In the genomic region with DNA sequence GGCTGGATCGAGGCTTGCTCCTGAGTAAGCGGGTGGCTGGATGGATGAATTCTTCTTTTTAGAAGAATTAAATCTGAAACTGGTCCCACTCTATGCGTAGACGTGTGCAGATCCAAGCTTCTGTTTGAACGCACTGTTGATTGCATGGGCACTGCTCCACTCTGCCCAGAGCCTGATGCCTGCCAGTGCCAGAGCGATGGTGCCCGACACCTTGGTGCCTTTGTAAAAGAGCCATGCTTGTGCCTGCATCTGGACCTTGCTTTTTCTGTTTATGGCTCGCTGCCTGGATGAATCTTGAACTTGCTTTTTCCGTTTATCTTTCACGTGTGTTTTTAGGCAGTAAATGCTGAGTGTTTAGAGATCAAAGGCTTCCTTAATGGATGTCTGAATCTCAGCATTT, we compare ENCODE assay signal across 16 cellular contexts. TPM values are rescaled to one million over a fixed set of nuclear protein-coding genes. Genes with fewer than 3 reads are reported as not detected.
A peak's percentile ranks its signal among the peaks of the same experiment; 100 is the strongest.
DNase-seq lines count a peak whose midpoint lies in the region; ATAC-seq and TF ChIP-seq lines count a peak whose summit lies in the region.
"Had no signal": no experiment of that assay in that cellular context is flagged by ENCODE, and none has a peak within 500 bp of the region (broad histone marks: within the 10 kb centered on the region; RNA-seq: fewer than 3 reads in every experiment).

No MANE protein-coding gene starts in this region.

- peaks cover 11% of the 10 kb centered on the region for H3K36me3 Mint-ChIP-seq in IgD-negative memory B cell
- peaks cover 56% of the 10 kb centered on the region for H3K36me3 Mint-ChIP-seq in activated CD8-positive, alpha-beta T cell treated with anti-CD3 and anti-CD28 coated beads, Interleukin-2, amount 10 ng/mL, durations not matched to agents 7 days and 5 days (ENCODE audit: low read depth)
- H3K36me3 Mint-ChIP-seq in stimulated activated effector memory CD8-positive, alpha-beta T cell treated with anti-CD3 and anti-CD28 coated beads, Interleukin-12 subunit alpha, Interleukin-12 subunit beta, amount 100 ng/mL, for 72 hours, result peaks cover 87% of the 10 kb centered on the region

- no peaks in the 10 kb centered on the region for H3K4me1 ChIP-seq in uterus

- TF ChIP-seq CTCF in lower leg skin (IDR thresholded peaks at IDR 0.05) (no peak), uterus (IDR thresholded peaks at IDR 0.05) (no peak)

- no peak for ATAC-seq in activated CD8-positive, alpha-beta T cell treated with anti-CD3 and anti-CD28 coated beads, Interleukin-2, amount 10 ng/mL, durations not matched to agents 7 days and 5 days
- ATAC-seq in stimulated activated effector memory CD8-positive, alpha-beta T cell treated with anti-CD3 and anti-CD28 coated beads, Interleukin-12 subunit alpha, Interleukin-12 subunit beta, amount 100 ng/mL, for 72 hours, result no peak
- ATAC-seq: sciatic nerve had no signal

- no peaks in the 10 kb centered on the region for H3K9me3 ChIP-seq in uterus
- H3K9me3 ChIP-seq: BLaER1 treated with 17β-estradiol and CSF1 and Interleukin-3, amounts not matched to agents 10 nM and 100 nM; neutrophil; tibial artery had no signal

- POLR2A ChIA-PET in activated CD8-positive, alpha-beta T cell treated with anti-CD3 and anti-CD28 coated beads, Interleukin-2, amount 10 ng/mL, durations not matched to agents 7 days and 5 days (lab: Charles Lee), result interaction anchor here (1.0 kb wide), 1 partner anchor 26 kb away, joined by 3 read pairs; no protein-coding TSS in a partner anchor

- H3K4me1 Mint-ChIP-seq in IgD-negative memory B cell, result peaks cover 16 to 30% (median 30%) of the 10 kb centered on the region in 3 donors
- H3K4me1 Mint-ChIP-seq in activated CD8-positive, alpha-beta T cell treated with anti-CD3 and anti-CD28 coated beads, Interleukin-2, amount 10 ng/mL, durations not matched to agents 7 days and 5 days (ENCODE audit: low read depth), result peaks cover 39% of the 10 kb centered on the region
- peaks cover 34% of the 10 kb centered on the region for H3K4me1 Mint-ChIP-seq in stimulated activated effector memory CD8-positive, alpha-beta T cell treated with anti-CD3 and anti-CD28 coated beads, Interleukin-12 subunit alpha, Interleukin-12 subunit beta, amount 100 ng/mL, for 72 hours

- H3K27me3 ChIP-seq in uterus, result no peaks in the 10 kb centered on the region
- H3K27me3 ChIP-seq: BLaER1 treated with 17β-estradiol and CSF1 and Interleukin-3, amounts not matched to agents 10 nM and 100 nM; neutrophil; tibial artery had no signal

- no peaks in the 10 kb centered on the region for H3K36me3 ChIP-seq in uterus

- 91 to 92% methylated on average over 10 of the region's 10 CpGs for WGBS in lower leg skin, 2 donors

- peak overlapping the region in 2 of 3 donors; percentile 11 to 61 for H3K27ac Mint-ChIP-seq in IgD-negative memory B cell
- H3K27ac Mint-ChIP-seq in activated CD8-positive, alpha-beta T cell treated with anti-CD3 and anti-CD28 coated beads, Interleukin-2, amount 10 ng/mL, durations not matched to agents 7 days and 5 days, result peak overlapping the region; percentile 57
- H3K27ac Mint-ChIP-seq in stimulated activated effector memory CD8-positive, alpha-beta T cell treated with anti-CD3 and anti-CD28 coated beads, Interleukin-12 subunit alpha, Interleukin-12 subunit beta, amount 100 ng/mL, for 72 hours, result peak overlapping the region; percentile 24
- H3K27ac Mint-ChIP-seq: activated naive CD8-positive, alpha-beta T cell treated with anti-CD3 and anti-CD28 coated beads, Interleukin-2, amount 10 ng/mL, durations not matched to agents 7 days and 5 days had no signal

- H3K4me3 ChIP-seq in lower leg skin (ENCODE audit: low read depth, poor library complexity, severe bottlenecking), result no peak overlapping the region
- H3K4me3 ChIP-seq in uterus, result no peak overlapping the region
- H3K4me3 ChIP-seq: BLaER1 treated with 17β-estradiol and CSF1 and Interleukin-3, amounts not matched to agents 10 nM and 100 nM; tibial artery had no signal

- no peaks in the 10 kb centered on the region for H3K27me3 Mint-ChIP-seq in IgD-negative memory B cell
- no peaks in the 10 kb centered on the region for H3K27me3 Mint-ChIP-seq in activated CD8-positive, alpha-beta T cell treated with anti-CD3 and anti-CD28 coated beads, Interleukin-2, amount 10 ng/mL, durations not matched to agents 7 days and 5 days (ENCODE audit: low read depth)
- H3K27me3 Mint-ChIP-seq: activated naive CD8-positive, alpha-beta T cell treated with anti-CD3 and anti-CD28 coated beads, Interleukin-2, amount 10 ng/mL, durations not matched to agents 7 days and 5 days had no signal

- peak; percentile 12 for DNase-seq in activated CD8-positive, alpha-beta T cell treated with anti-CD3 and anti-CD28 coated beads, Interleukin-2, amount 10 ng/mL, durations not matched to agents 7 days and 5 days
- DNase-seq in lower leg skin (ENCODE audit: low spot score in 2 of 2) (peak; percentile 5 to 42), uterus (no peak), NCI-H345 (lab: John Stamatoyannopoulos, UW) (no peak), NCI-H526 (lab: John Stamatoyannopoulos, UW) (no peak), NCI-H82 (lab: John Stamatoyannopoulos, UW) (no peak)
- DNase-seq in stimulated activated effector memory CD8-positive, alpha-beta T cell treated with anti-CD3 and anti-CD28 coated beads, Interleukin-12 subunit alpha, Interleukin-12 subunit beta, amount 100 ng/mL, for 72 hours (ENCODE audit: low spot score in 2 of 2), result no peak
- DNase-seq: activated naive CD8-positive, alpha-beta T cell treated with anti-CD3 and anti-CD28 coated beads, Interleukin-2, amount 10 ng/mL, durations not matched to agents 7 days and 5 days; KG1; NCI-H1105 treated with DMSO at 0.1 percent for 48 hours; stimulated activated CD4-positive, alpha-beta T cell treated with anti-CD3 and anti-CD28 coated beads, Interleukin-1b, Interleukin-23, amount 100 ng/mL, for 48 hours had no signal

- no peaks in the 10 kb centered on the region for H3K9me3 Mint-ChIP-seq in IgD-negative memory B cell
- no peaks in the 10 kb centered on the region for H3K9me3 Mint-ChIP-seq in activated CD8-positive, alpha-beta T cell treated with anti-CD3 and anti-CD28 coated beads, Interleukin-2, amount 10 ng/mL, durations not matched to agents 7 days and 5 days (ENCODE audit: insufficient read depth)
- no peaks in the 10 kb centered on the region for H3K9me3 Mint-ChIP-seq in stimulated activated effector memory CD8-positive, alpha-beta T cell treated with anti-CD3 and anti-CD28 coated beads, Interleukin-12 subunit alpha, Interleukin-12 subunit beta, amount 100 ng/mL, for 72 hours
- H3K9me3 Mint-ChIP-seq: activated naive CD8-positive, alpha-beta T cell treated with anti-CD3 and anti-CD28 coated beads, Interleukin-2, amount 10 ng/mL, durations not matched to agents 7 days and 5 days had no signal

- intact Hi-C loops in lower leg skin (cut with DNase I; ENCODE audit: low total_unique reads), result no loop called here
- intact Hi-C loops in uterus (cut with DNase I; ENCODE audit: low total_unique reads), result no loop called here

- no peak overlapping the region for H3K27ac ChIP-seq in uterus
- H3K27ac ChIP-seq: BLaER1 treated with 17β-estradiol and CSF1 and Interleukin-3, amounts not matched to agents 10 nM and 100 nM; neutrophil; tibial artery had no signal

- CTCF ChIA-PET in activated CD8-positive, alpha-beta T cell treated with anti-CD3 and anti-CD28 coated beads, Interleukin-2, amount 10 ng/mL, durations not matched to agents 7 days and 5 days (lab: Charles Lee), result interaction anchor here (1.2 kb wide), 1 partner anchor 9 kb away, joined by 5 read pairs; no protein-coding TSS in a partner anchor

- TF ChIP-seq POLR2A in lower leg skin (IDR thresholded peaks at IDR 0.05) (no peak), uterus (IDR thresholded peaks at IDR 0.05) (no peak)

- H3K4me3 Mint-ChIP-seq in IgD-negative memory B cell, result peak overlapping the region in 1 of 4 donors; percentile 57
- no peak overlapping the region for H3K4me3 Mint-ChIP-seq in activated CD8-positive, alpha-beta T cell treated with anti-CD3 and anti-CD28 coated beads, Interleukin-2, amount 10 ng/mL, durations not matched to agents 7 days and 5 days
- H3K4me3 Mint-ChIP-seq in stimulated activated effector memory CD8-positive, alpha-beta T cell treated with anti-CD3 and anti-CD28 coated beads, Interleukin-12 subunit alpha, Interleukin-12 subunit beta, amount 100 ng/mL, for 72 hours, result no peak overlapping the region
- H3K4me3 Mint-ChIP-seq: activated naive CD8-positive, alpha-beta T cell treated with anti-CD3 and anti-CD28 coated beads, Interleukin-2, amount 10 ng/mL, durations not matched to agents 7 days and 5 days had no signal

RNA-seq across cellular contexts. Expression of a gene that starts 15.0 kb away (rescaled TPM):
- polyA plus RNA-seq in IgD-negative memory B cell, result 12.2 TPM
- 1 to 10 TPM; 2.9 to 8.0 TPM for total RNA-seq in activated CD8-positive, alpha-beta T cell treated with anti-CD3 and anti-CD28 coated beads, Interleukin-2, amount 10 ng/mL, durations not matched to agents 7 days and 5 days
- 10 to 100 TPM in 3 of 4 donors, 1 to 10 TPM in 1; 3.0 to 21.6 (median 13.2) TPM for total RNA-seq in lower leg skin
- total RNA-seq in uterus, result 1 to 10 TPM in 3 of 4 donors, not detected in 1; 5.2 to 9.1 (median 6.5) TPM

RNA-seq across cellular contexts. Expression of a gene that starts 41.3 kb away (rescaled TPM):
- polyA plus RNA-seq in IgD-negative memory B cell, result 55.2 TPM
- 10 to 100 TPM in 1 of 2 experiments, 1 to 10 TPM in 1; 8.2 to 10.6 TPM for total RNA-seq in activated CD8-positive, alpha-beta T cell treated with anti-CD3 and anti-CD28 coated beads, Interleukin-2, amount 10 ng/mL, durations not matched to agents 7 days and 5 days
- total RNA-seq in lower leg skin (10 to 100 TPM in 1 of 4 donors, 1 to 10 TPM in 3; 2.5 to 43.5 (median 4.5) TPM), uterus (10 to 100 TPM in 1 of 4 donors, 1 to 10 TPM in 2, not detected in 1; 1.5 to 17.0 (median 6.2) TPM)

Comparison
In these comparisons a context has a peak if more than half of its experiments do, and no peak if none do; other contexts are left out.
1. DNase-seq: peak in activated CD8-positive, alpha-beta T cell treated with anti-CD3 and anti-CD28 coated beads, Interleukin-2, amount 10 ng/mL, durations not matched to agents 7 days and 5 days (single experiment) and lower leg skin (2 of 2); none in stimulated activated effector memory CD8-positive, alpha-beta T cell treated with anti-CD3 and anti-CD28 coated beads, Interleukin-12 subunit alpha, Interleukin-12 subunit beta, amount 100 ng/mL, for 72 hours (0 of 2), uterus (0 of 2), NCI-H345 (single experiment), NCI-H526 (0 of 2) and NCI-H82 (single experiment).
2. Peak in every context shown above with its lines, with median percentiles within 50 percentile points of each other: H3K27ac Mint-ChIP-seq.